ENCODE assay signal across 1 cellular context in the genomic region with DNA sequence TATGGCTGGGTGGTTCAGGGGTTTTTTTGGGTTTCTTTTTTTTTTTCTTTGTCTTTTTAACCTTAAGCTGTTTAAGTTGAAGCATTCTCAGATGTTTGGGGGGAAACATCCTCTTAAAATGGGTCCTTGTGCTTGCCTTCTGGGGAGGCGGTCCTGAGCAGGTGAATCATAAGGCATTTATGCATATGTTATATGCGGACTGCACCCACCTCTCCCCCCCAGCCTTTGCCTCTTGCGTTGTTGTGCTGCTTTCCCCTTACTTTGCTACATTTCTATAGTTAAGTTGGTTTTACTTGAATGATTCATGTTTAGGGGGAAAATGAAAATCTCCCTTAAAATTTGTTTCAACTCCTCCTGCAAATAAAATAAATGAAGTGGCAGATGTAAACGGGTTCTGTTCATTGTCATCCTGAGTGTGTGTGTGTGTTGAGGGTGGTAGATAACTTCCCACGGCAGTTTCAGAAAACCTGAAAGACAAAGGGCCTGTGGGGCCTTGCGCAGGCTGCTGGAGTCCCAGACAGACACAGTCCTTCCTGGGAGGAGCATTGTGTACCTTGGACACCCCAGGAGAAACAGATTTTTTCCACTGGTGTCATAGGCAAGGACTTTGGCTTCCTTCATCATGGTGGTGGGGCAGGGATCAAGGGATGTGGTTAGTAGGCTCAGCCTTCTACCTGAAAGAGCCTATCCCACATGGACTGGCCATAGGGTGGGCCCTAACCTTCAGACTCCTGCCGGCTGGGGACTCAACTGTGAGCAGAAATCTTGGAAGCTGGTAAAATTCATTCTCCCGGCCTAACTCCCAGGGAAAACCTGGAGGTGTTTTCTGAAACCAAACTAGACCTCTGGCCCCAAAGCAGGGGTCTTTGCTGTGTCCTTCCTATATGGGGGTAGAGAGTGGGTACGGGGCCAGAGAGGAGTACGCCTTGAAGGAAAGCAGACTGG.
TF ChIP-seq lines count a peak whose summit lies in the region.

No MANE protein-coding gene starts in this region.

TF ChIP-seq in GM12878, 131 proteins besides CTCF, POLR2A, EP300 and RAD21:
- TF ChIP-seq PML (IDR thresholded peaks at IDR 0.05; ENCODE audit: low read length), result 0 out of 2 replicates have a peak, but pooled peaks have one; percentile 3
- TF ChIP-seq PRDM15 (CRISPR knock-in tag; IDR thresholded peaks at IDR 0.05), result no peak
